ENCODE assay signal across 16 cellular contexts in genomic region chr14:96255501-96256366, GRCh38. TPM values are rescaled to one million over a fixed set of nuclear protein-coding genes. Genes with fewer than 3 reads are reported as not detected.
A peak's percentile ranks its signal among the peaks of the same experiment; 100 is the strongest.
DNase-seq lines count a peak whose midpoint lies in the region; ATAC-seq, FAIRE-seq and TF ChIP-seq lines count a peak whose summit lies in the region.
"Had no signal": no experiment of that assay in that cellular context is flagged by ENCODE, and none has a peak within 500 bp of the region (broad histone marks: within the 10 kb centered on the region; RNA-seq: fewer than 3 reads in every experiment).

Gene BDKRB1, plus strand, starts transcription at chr14:96256210. Its CDS starts 7,473 bp downstream, at chr14:96263683.

- TF ChIP-seq CTCF in natural killer cell (IDR thresholded peaks at IDR 0.05) = no peak
- no peak for TF ChIP-seq CTCF in choroid plexus epithelial cell (conservative IDR thresholded peaks at IDR 0.05; ENCODE audit: low read depth, low read length)
- no peak for TF ChIP-seq CTCF in mucosa of descending colon (IDR thresholded peaks at IDR 0.05)

- ATAC-seq in natural killer cell treated with Interleukin-12 subunit alpha and Interleukin-12 subunit beta and Interleukin-15 and Interleukin-18, amount 100 ng/mL, for 72 hours = no peak
- no peak for ATAC-seq in natural killer cell
- ATAC-seq in mucosa of descending colon = peak; percentile 46
- ATAC-seq in HG03342 (IDR thresholded peaks at IDR 0.05; ENCODE audit: unreplicated experiment) = no peak
- ATAC-seq: Panc1 had no signal

- intact Hi-C loops in natural killer cell (cut with micrococcal nuclease) (no loop called here), mucosa of descending colon (cut with DNase I, micrococcal nuclease) (no loop called here)

- H3K27ac Mint-ChIP-seq in natural killer cell treated with Interleukin-12 subunit alpha and Interleukin-12 subunit beta and Interleukin-15 and Interleukin-18, amount 100 ng/mL, for 72 hours = no peak within 1 kb of the TSS
- no peak within 1 kb of the TSS for H3K27ac Mint-ChIP-seq in natural killer cell
- H3K27ac Mint-ChIP-seq: activated B cell treated with CpG ODN at 0.5 μM for 24 hours; activated T-helper 1 cell treated with anti-CD3 and anti-CD28 coated beads, Interleukin-12 subunit alpha, Interleukin-12 subunit beta, Interleukin-2, Interleukin-4 antibody, amounts not matched to agents 30 ng/mL and 10 ng/mL and 1 ng/mL, durations not matched to agents 14 hours and 24 hours and 36 hours; memory B cell had no signal

- peaks cover under 1% of the 10 kb centered on the region for H3K4me1 ChIP-seq in mucosa of descending colon (ENCODE audit: low read depth)

- no peaks in the 10 kb centered on the region for H3K36me3 ChIP-seq in mucosa of descending colon (ENCODE audit: low read depth)

- H3K27me3 Mint-ChIP-seq in natural killer cell treated with Interleukin-12 subunit alpha and Interleukin-12 subunit beta and Interleukin-15 and Interleukin-18, amount 100 ng/mL, for 72 hours = peaks cover 24 to 48% of the 10 kb centered on the region in 2 donors
- peaks cover 13 to 45% of the 10 kb centered on the region in 2 donors for H3K27me3 Mint-ChIP-seq in natural killer cell (ENCODE audit: low read depth in 2 of 2)

- H3K36me3 Mint-ChIP-seq in natural killer cell treated with Interleukin-12 subunit alpha and Interleukin-12 subunit beta and Interleukin-15 and Interleukin-18, amount 100 ng/mL, for 72 hours = no peaks in the 10 kb centered on the region
- H3K36me3 Mint-ChIP-seq in natural killer cell = no peaks in the 10 kb centered on the region
- H3K36me3 Mint-ChIP-seq: memory B cell had no signal

- no peaks in the 10 kb centered on the region for H3K9me3 Mint-ChIP-seq in natural killer cell treated with Interleukin-12 subunit alpha and Interleukin-12 subunit beta and Interleukin-15 and Interleukin-18, amount 100 ng/mL, for 72 hours
- H3K9me3 Mint-ChIP-seq in natural killer cell = no peaks in the 10 kb centered on the region
- H3K9me3 Mint-ChIP-seq: activated B cell treated with CpG ODN at 0.5 μM for 24 hours; activated T-helper 1 cell treated with anti-CD3 and anti-CD28 coated beads, Interleukin-12 subunit alpha, Interleukin-12 subunit beta, Interleukin-2, Interleukin-4 antibody, amounts not matched to agents 30 ng/mL and 10 ng/mL and 1 ng/mL, durations not matched to agents 14 hours and 24 hours and 36 hours; memory B cell had no signal

- H3K9me3 ChIP-seq in mucosa of descending colon = no peaks in the 10 kb centered on the region

- no peak for FAIRE-seq in GM19239 (lab: Jason Lieb, UNC)
- FAIRE-seq: small intestine had no signal

- no peaks in the 10 kb centered on the region for H3K4me1 Mint-ChIP-seq in natural killer cell treated with Interleukin-12 subunit alpha and Interleukin-12 subunit beta and Interleukin-15 and Interleukin-18, amount 100 ng/mL, for 72 hours (ENCODE audit: low read depth in 2 of 2)
- no peaks in the 10 kb centered on the region for H3K4me1 Mint-ChIP-seq in natural killer cell
- H3K4me1 Mint-ChIP-seq: activated B cell treated with CpG ODN at 0.5 μM for 24 hours, memory B cell had no signal

- no peak within 1 kb of the TSS for H3K4me3 Mint-ChIP-seq in natural killer cell treated with Interleukin-12 subunit alpha and Interleukin-12 subunit beta and Interleukin-15 and Interleukin-18, amount 100 ng/mL, for 72 hours
- no peak within 1 kb of the TSS for H3K4me3 Mint-ChIP-seq in natural killer cell
- H3K4me3 Mint-ChIP-seq: activated B cell treated with CpG ODN at 0.5 μM for 24 hours; activated T-helper 1 cell treated with anti-CD3 and anti-CD28 coated beads, Interleukin-12 subunit alpha, Interleukin-12 subunit beta, Interleukin-2, Interleukin-4 antibody, amounts not matched to agents 30 ng/mL and 10 ng/mL and 1 ng/mL, durations not matched to agents 14 hours and 24 hours and 36 hours; memory B cell had no signal

- peak; percentile 34 for DNase-seq in natural killer cell treated with Interleukin-12 subunit alpha and Interleukin-12 subunit beta and Interleukin-15 and Interleukin-18, amount 100 ng/mL, for 72 hours (ENCODE audit: low spot score)
- DNase-seq in natural killer cell (no peak), choroid plexus epithelial cell (ENCODE audit: low read depth) (peak; percentile 91), mucosa of descending colon (no peak), NCI-H2171 treated with DMSO at 0.1 percent for 48 hours (lab: John Stamatoyannopoulos, UW) (no peak), GM19239 (ENCODE audit: insufficient read length, low spot score) (no peak), iPS-NIHi11 (ENCODE audit: low spot score) (no peak)
- DNase-seq: activated B cell treated with CpG ODN at 0.5 μM for 24 hours, glutamatergic neuron, small intestine had no signal

- H3K4me3 ChIP-seq in choroid plexus epithelial cell (ENCODE audit: low read depth, low read length) (no peak within 1 kb of the TSS), mucosa of descending colon (no peak within 1 kb of the TSS)

RNA-seq across cellular contexts. Expression of gene BDKRB1, which starts in this region (rescaled TPM):
- not detected for total RNA-seq in natural killer cell treated with Interleukin-12 subunit alpha and Interleukin-12 subunit beta and Interleukin-15 and Interleukin-18, amount 100 ng/mL, for 72 hours
- total RNA-seq in natural killer cell = not detected
- total RNA-seq in mucosa of descending colon = 10 to 100 TPM in 1 of 3 donors, 1 to 10 TPM in 2; 6.1 to 10.6 (median 7.7) TPM
- total RNA-seq: A673; activated B cell treated with CpG ODN at 0.5 μM for 24 hours; activated T-helper 1 cell treated with anti-CD3 and anti-CD28 coated beads, Interleukin-12 subunit alpha, Interleukin-12 subunit beta, Interleukin-2, Interleukin-4 antibody, amounts not matched to agents 30 ng/mL and 10 ng/mL and 1 ng/mL, durations not matched to agents 14 hours and 24 hours and 36 hours; cardiac septum had no signal

Comparison
In these comparisons a context has a peak if more than half of its experiments do, and no peak if none do; other contexts are left out.
1. RNA of gene BDKRB1 (total RNA-seq): 6.1 to 10.6 TPM in mucosa of descending colon; not detected in natural killer cell treated with Interleukin-12 subunit alpha and Interleukin-12 subunit beta and Interleukin-15 and Interleukin-18, amount 100 ng/mL, for 72 hours and not detected in natural killer cell; every median in the first group is over 4 times any median in the second.
2. Peak in DNase-seq in natural killer cell treated with Interleukin-12 subunit alpha and Interleukin-12 subunit beta and Interleukin-15 and Interleukin-18, amount 100 ng/mL, for 72 hours; RNA of the gene not detected or under 1 TPM.